In genomic region chr14:104652386-104652785, GRCh38 we compare ENCODE assay signal across 1 cellular context.
TF ChIP-seq lines count a peak whose summit lies in the region.

No MANE protein-coding gene starts in this region.

TF ChIP-seq in H1, 55 proteins besides CTCF, POLR2A, EP300 and RAD21:
- TF ChIP-seq JUN (IDR thresholded peaks at IDR 0.05; ENCODE audit: low read depth, low read length) = no peak
- TF ChIP-seq NRF1 (IDR thresholded peaks at IDR 0.05; ENCODE audit: low read depth, low read length) = no peak
- no peak for TF ChIP-seq RFX5 (IDR thresholded peaks at IDR 0.05; ENCODE audit: borderline replicate concordance, low read depth, low read length)
- no peak for TF ChIP-seq PHF8 (conservative IDR thresholded peaks at IDR 0.05; ENCODE audit: low read depth, low read length)
- no peak for TF ChIP-seq MAFK (IDR thresholded peaks at IDR 0.05; ENCODE audit: low read depth, low read length)
- TF ChIP-seq, protein P1, sequence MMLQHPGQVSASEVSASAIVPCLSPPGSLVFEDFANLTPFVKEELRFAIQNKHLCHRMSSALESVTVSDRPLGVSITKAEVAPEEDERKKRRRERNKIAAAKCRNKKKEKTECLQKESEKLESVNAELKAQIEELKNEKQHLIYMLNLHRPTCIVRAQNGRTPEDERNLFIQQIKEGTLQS (IDR thresholded peaks at IDR 0.05; ENCODE audit: insufficient read depth, low read depth, low read length) = no peak
- no peak for TF ChIP-seq JUND (IDR thresholded peaks at IDR 0.05; ENCODE audit: low read length)
- TF ChIP-seq GABPA (IDR thresholded peaks at IDR 0.05; ENCODE audit: borderline replicate concordance, insufficient read depth, low read length) = no peak
- no peak for TF ChIP-seq RBBP5 (IDR thresholded peaks at IDR 0.05; ENCODE audit: borderline replicate concordance, low read depth, low read length)
- no peak for TF ChIP-seq EZH2 (IDR thresholded peaks at IDR 0.05; ENCODE audit: low read depth, low read length, severe bottlenecking)
- no peak for TF ChIP-seq RNF2 (IDR thresholded peaks at IDR 0.05; ENCODE audit: borderline replicate concordance, low read depth, low read length, missing control alignments, poor library complexity, severe bottlenecking)
- TF ChIP-seq HDAC6 (IDR thresholded peaks at IDR 0.05; ENCODE audit: low read depth, low read length) = no peak
- no peak for TF ChIP-seq GTF2F1 (IDR thresholded peaks at IDR 0.05; ENCODE audit: borderline replicate concordance, low read depth, low read length)
- no peak for TF ChIP-seq POU5F1 (IDR thresholded peaks at IDR 0.05; ENCODE audit: low read depth, low read length)
- TF ChIP-seq TAF1 (IDR thresholded peaks at IDR 0.05; ENCODE audit: low read depth, low read length) = no peak
